ENCODE assay signal across 8 cellular contexts in genomic region chr3:88203537-88204143, GRCh38. TPM values are rescaled to one million over a fixed set of nuclear protein-coding genes. Genes with fewer than 3 reads are reported as not detected.
A peak's percentile ranks its signal among the peaks of the same experiment; 100 is the strongest.
DNase-seq lines count a peak whose midpoint lies in the region; ATAC-seq and TF ChIP-seq lines count a peak whose summit lies in the region.

No MANE protein-coding gene starts in this region.

- no peaks in the 10 kb centered on the region for H3K4me1 Mint-ChIP-seq in activated naive CD8-positive, alpha-beta T cell treated with anti-CD3 and anti-CD28 coated beads, Interleukin-2, amount 10 ng/mL, durations not matched to agents 7 days and 5 days
- peaks cover 1% of the 10 kb centered on the region for H3K4me1 Mint-ChIP-seq in activated T-helper 2 cell treated with anti-CD3 and anti-CD28 coated beads, Interferon-gamma antibody, Interleukin-2, Interleukin-4, amounts not matched to agents 10 μg/mL and 5 μg/mL and 100 μg/mL, durations not matched to agents 14 hours and 24 hours and 36 hours (ENCODE audit: low read depth)

- CTCF ChIA-PET in GM10248 (lab: Yijun Ruan, JAX): interaction anchor here (1.1 to 2.2 kb wide), 3 partner anchors 16 to 1887 kb away, joined by 4 to 16 read pairs (median 6); no protein-coding TSS in a partner anchor
- CTCF ChIA-PET in RWPE1 (lab: Yijun Ruan, JAX): interaction anchor here (0.6 kb wide), 1 partner anchor 54 kb away, joined by 4 read pairs; the partner anchor contains the start of gene C3orf38

- intact Hi-C loops in heart right ventricle (cut with DNase I): loop anchor here in 9 of 10 donors (5.0 to 10.0 kb wide), 8 partner anchors 894 to 1981 kb away; no protein-coding TSS in a partner anchor
- intact Hi-C loops in activated T-helper 2 cell treated with anti-CD3 and anti-CD28 coated beads, Interferon-gamma antibody, Interleukin-2, Interleukin-4, amounts not matched to agents 10 μg/mL and 5 μg/mL and 100 μg/mL, durations not matched to agents 14 hours and 24 hours and 36 hours (cut with micrococcal nuclease): loop anchor here (1.0 to 5.0 kb wide), 2 partner anchors 896 to 1979 kb away; no protein-coding TSS in a partner anchor

- ATAC-seq in GM21723 (IDR thresholded peaks at IDR 0.05; ENCODE audit: unreplicated experiment) (peak; percentile 95), heart right ventricle (peak; percentile 69 to 91 (median 88))
- ATAC-seq in activated naive CD8-positive, alpha-beta T cell treated with anti-CD3 and anti-CD28 coated beads, Interleukin-2, amount 10 ng/mL, durations not matched to agents 7 days and 5 days (ENCODE audit: low read depth): peak; percentile 72

- H3K27ac ChIP-seq in RWPE1 (no peak overlapping the region), heart right ventricle (no peak overlapping the region)

- peaks cover 0 to 7% (median 0%) of the 10 kb centered on the region in 9 donors for H3K4me1 ChIP-seq in heart right ventricle

- peak; percentile 51 for DNase-seq in GM10248 (ENCODE audit: extremely low spot score)
- DNase-seq in HuH-7.5 (ENCODE audit: low spot score): peak; percentile 14
- peak; percentile 44 for DNase-seq in RWPE1 (ENCODE audit: low spot score)
- peak; percentile 49 for DNase-seq in activated naive CD8-positive, alpha-beta T cell treated with anti-CD3 and anti-CD28 coated beads, Interleukin-2, amount 10 ng/mL, durations not matched to agents 7 days and 5 days
- DNase-seq in heart right ventricle: peak; percentile 49 to 58
- peak; percentile 71 for DNase-seq in retina
- DNase-seq in activated T-helper 2 cell treated with anti-CD3 and anti-CD28 coated beads, Interferon-gamma antibody, Interleukin-2, Interleukin-4, amounts not matched to agents 10 μg/mL and 5 μg/mL and 100 μg/mL, durations not matched to agents 14 hours and 24 hours and 36 hours (ENCODE audit: low spot score): no peak

- H3K27ac Mint-ChIP-seq in activated naive CD8-positive, alpha-beta T cell treated with anti-CD3 and anti-CD28 coated beads, Interleukin-2, amount 10 ng/mL, durations not matched to agents 7 days and 5 days: no peak overlapping the region
- no peak overlapping the region for H3K27ac Mint-ChIP-seq in activated T-helper 2 cell treated with anti-CD3 and anti-CD28 coated beads, Interferon-gamma antibody, Interleukin-2, Interleukin-4, amounts not matched to agents 10 μg/mL and 5 μg/mL and 100 μg/mL, durations not matched to agents 14 hours and 24 hours and 36 hours

- peaks cover 9% of the 10 kb centered on the region for H3K27me3 Mint-ChIP-seq in activated naive CD8-positive, alpha-beta T cell treated with anti-CD3 and anti-CD28 coated beads, Interleukin-2, amount 10 ng/mL, durations not matched to agents 7 days and 5 days
- H3K27me3 Mint-ChIP-seq in activated T-helper 2 cell treated with anti-CD3 and anti-CD28 coated beads, Interferon-gamma antibody, Interleukin-2, Interleukin-4, amounts not matched to agents 10 μg/mL and 5 μg/mL and 100 μg/mL, durations not matched to agents 14 hours and 24 hours and 36 hours (ENCODE audit: low read depth): peaks cover 5% of the 10 kb centered on the region

- no peaks in the 10 kb centered on the region for H3K9me3 ChIP-seq in heart right ventricle

- H3K36me3 ChIP-seq in heart right ventricle: no peaks in the 10 kb centered on the region

- no peak overlapping the region for H3K4me3 Mint-ChIP-seq in activated naive CD8-positive, alpha-beta T cell treated with anti-CD3 and anti-CD28 coated beads, Interleukin-2, amount 10 ng/mL, durations not matched to agents 7 days and 5 days
- no peak overlapping the region for H3K4me3 Mint-ChIP-seq in activated T-helper 2 cell treated with anti-CD3 and anti-CD28 coated beads, Interferon-gamma antibody, Interleukin-2, Interleukin-4, amounts not matched to agents 10 μg/mL and 5 μg/mL and 100 μg/mL, durations not matched to agents 14 hours and 24 hours and 36 hours (ENCODE audit: low read depth)

- no peaks in the 10 kb centered on the region for H3K27me3 ChIP-seq in heart right ventricle

- 10 to 12% methylated on average over 6 of the region's 6 CpGs for WGBS in heart right ventricle, 2 donors

- TF ChIP-seq CTCF in GM10248 (IDR thresholded peaks at IDR 0.05; ENCODE audit: control extremely low read depth, extremely low read depth, low read depth, missing control alignments) (peak; percentile 87), RWPE1 (conservative IDR thresholded peaks at IDR 0.05; ENCODE audit: low read depth) (peak; percentile 85), heart right ventricle (IDR thresholded peaks at IDR 0.05) (peak; percentile 70 to 90 (median 85))

- H3K9me3 Mint-ChIP-seq in activated naive CD8-positive, alpha-beta T cell treated with anti-CD3 and anti-CD28 coated beads, Interleukin-2, amount 10 ng/mL, durations not matched to agents 7 days and 5 days: no peaks in the 10 kb centered on the region
- no peaks in the 10 kb centered on the region for H3K9me3 Mint-ChIP-seq in activated T-helper 2 cell treated with anti-CD3 and anti-CD28 coated beads, Interferon-gamma antibody, Interleukin-2, Interleukin-4, amounts not matched to agents 10 μg/mL and 5 μg/mL and 100 μg/mL, durations not matched to agents 14 hours and 24 hours and 36 hours

- no peaks in the 10 kb centered on the region for H3K36me3 Mint-ChIP-seq in activated naive CD8-positive, alpha-beta T cell treated with anti-CD3 and anti-CD28 coated beads, Interleukin-2, amount 10 ng/mL, durations not matched to agents 7 days and 5 days
- no peaks in the 10 kb centered on the region for H3K36me3 Mint-ChIP-seq in activated T-helper 2 cell treated with anti-CD3 and anti-CD28 coated beads, Interferon-gamma antibody, Interleukin-2, Interleukin-4, amounts not matched to agents 10 μg/mL and 5 μg/mL and 100 μg/mL, durations not matched to agents 14 hours and 24 hours and 36 hours (ENCODE audit: low read depth)

- POLR2A ChIA-PET in GM10248 (lab: Yijun Ruan, JAX) (no interaction called here), RWPE1 (lab: Yijun Ruan, JAX; ENCODE audit: low non-redundant PET) (no interaction called here)
- POLR2A ChIA-PET in activated naive CD8-positive, alpha-beta T cell treated with anti-CD3 and anti-CD28 coated beads, Interleukin-2, amount 10 ng/mL, durations not matched to agents 7 days and 5 days (lab: Charles Lee): no interaction called here

- no peak overlapping the region for H3K4me3 ChIP-seq in heart right ventricle

RNA-seq across cellular contexts. Expression of gene C3orf38, which starts 53.9 kb away (rescaled TPM):
- 10 to 100 TPM; 33.2 to 35.2 TPM for total RNA-seq in activated naive CD8-positive, alpha-beta T cell treated with anti-CD3 and anti-CD28 coated beads, Interleukin-2, amount 10 ng/mL, durations not matched to agents 7 days and 5 days
- total RNA-seq in heart right ventricle: 10 to 100 TPM; 10.6 to 18.2 (median 13.5) TPM
- 1 to 10 TPM; 4.5 to 4.8 TPM for polyA plus RNA-seq in heart right ventricle
- total RNA-seq in activated T-helper 2 cell treated with anti-CD3 and anti-CD28 coated beads, Interferon-gamma antibody, Interleukin-2, Interleukin-4, amounts not matched to agents 10 μg/mL and 5 μg/mL and 100 μg/mL, durations not matched to agents 14 hours and 24 hours and 36 hours: 23.1 and 25.4 TPM in 2 replicates
